In genomic region chr13:106568225-106569003, GRCh38 we compare ENCODE assay signal across 8 cellular contexts. TPM values are rescaled to one million over a fixed set of nuclear protein-coding genes. Genes with fewer than 3 reads are reported as not detected.
DNase-seq lines count a peak whose midpoint lies in the region; ATAC-seq and TF ChIP-seq lines count a peak whose summit lies in the region.

No MANE protein-coding gene starts in this region.

- H3K9me3 ChIP-seq in A673 (ENCODE audit: low read depth, low read length, poor library complexity, severe bottlenecking): no peaks in the 10 kb centered on the region

- intact Hi-C loops in A673 (cut with micrococcal nuclease; ENCODE audit: unreplicated experiment): no loop called here

- DNase-seq in A673 (ENCODE audit: low spot score): no peak
- DNase-seq in SKM-1 (lab: John Stamatoyannopoulos, UW; ENCODE audit: unreplicated experiment): peak; percentile 51
- DNase-seq in fibroblast of mammary gland (ENCODE audit: low read depth): peak; percentile 89
- no peak for DNase-seq in retinal pigment epithelial cell (ENCODE audit: low read depth)
- DNase-seq in RPMI8226: no peak
- DNase-seq in HuH-7.5 (ENCODE audit: low spot score): no peak

- CTCF ChIA-PET in A673 (lab: Charles Lee): interaction anchor here (1.0 kb wide), 1 partner anchor 32 kb away, joined by 3 read pairs; no protein-coding TSS in a partner anchor

- TF ChIP-seq CTCF in A673 (conservative IDR thresholded peaks at IDR 0.05; ENCODE audit: low read depth, low read length): no peak
- TF ChIP-seq CTCF in fibroblast of mammary gland (conservative IDR thresholded peaks at IDR 0.05; ENCODE audit: control insufficient read depth, insufficient read depth, low read depth, low read length): no peak
- TF ChIP-seq CTCF in retinal pigment epithelial cell (conservative IDR thresholded peaks at IDR 0.05; ENCODE audit: low read depth, low read length): no peak

- ATAC-seq in GM18861 (IDR thresholded peaks at IDR 0.05; ENCODE audit: unreplicated experiment) (peak; percentile 27), HG03064 (IDR thresholded peaks at IDR 0.05; ENCODE audit: low read depth, unreplicated experiment) (peak; percentile 34)

- BruUV-seq in A673 (replicated peaks; lab: Mats Ljungman, UMichigan): TSS peak; percentile 78

- peak overlapping the region; percentile 95 for H3K27ac ChIP-seq in A673 (ENCODE audit: low read depth, low read length, poor library complexity, severe bottlenecking)

- POLR2A ChIA-PET in A673 (lab: Charles Lee; ENCODE audit: low non-redundant PET): no interaction called here

- H3K36me3 ChIP-seq in A673 (ENCODE audit: insufficient read depth, low read length, poor library complexity, severe bottlenecking): no peaks in the 10 kb centered on the region

- no peaks in the 10 kb centered on the region for H3K27me3 ChIP-seq in A673 (replicated peaks; ENCODE audit: insufficient read depth, low read depth, low read length, poor library complexity)

- H3K4me3 ChIP-seq in A673 (ENCODE audit: low read depth, low read length, poor library complexity, severe bottlenecking) (peak overlapping the region; percentile 88), fibroblast of mammary gland (ENCODE audit: control insufficient read depth, low read depth, low read length) (peak overlapping the region; percentile 90), retinal pigment epithelial cell (ENCODE audit: low read length) (peak overlapping the region; percentile 74)

- peaks cover 28% of the 10 kb centered on the region for H3K4me1 ChIP-seq in A673 (ENCODE audit: insufficient read depth, low read length, poor library complexity, severe bottlenecking)

RNA-seq across cellular contexts. Expression of gene ARGLU1, which starts 0.5 kb away (rescaled TPM):
- total RNA-seq in A673 (2021): 66.5 and 73.8 TPM in 2 replicates

RNA-seq across cellular contexts. Expression of gene EFNB2, which starts 33.0 kb away (rescaled TPM):
- total RNA-seq in A673 (2021): 2.2 and 5.2 TPM in 2 replicates

Comparison
In these comparisons a context has a peak if more than half of its experiments do, and no peak if none do; other contexts are left out.
1. DNase-seq: peak in SKM-1 (single experiment) and fibroblast of mammary gland (single experiment); none in A673 (single experiment), retinal pigment epithelial cell (single experiment), RPMI8226 (single experiment) and HuH-7.5 (single experiment).
2. Peak in every context shown above with its lines, with median percentiles within 50 percentile points of each other: H3K4me3 ChIP-seq.